In the genomic region with DNA sequence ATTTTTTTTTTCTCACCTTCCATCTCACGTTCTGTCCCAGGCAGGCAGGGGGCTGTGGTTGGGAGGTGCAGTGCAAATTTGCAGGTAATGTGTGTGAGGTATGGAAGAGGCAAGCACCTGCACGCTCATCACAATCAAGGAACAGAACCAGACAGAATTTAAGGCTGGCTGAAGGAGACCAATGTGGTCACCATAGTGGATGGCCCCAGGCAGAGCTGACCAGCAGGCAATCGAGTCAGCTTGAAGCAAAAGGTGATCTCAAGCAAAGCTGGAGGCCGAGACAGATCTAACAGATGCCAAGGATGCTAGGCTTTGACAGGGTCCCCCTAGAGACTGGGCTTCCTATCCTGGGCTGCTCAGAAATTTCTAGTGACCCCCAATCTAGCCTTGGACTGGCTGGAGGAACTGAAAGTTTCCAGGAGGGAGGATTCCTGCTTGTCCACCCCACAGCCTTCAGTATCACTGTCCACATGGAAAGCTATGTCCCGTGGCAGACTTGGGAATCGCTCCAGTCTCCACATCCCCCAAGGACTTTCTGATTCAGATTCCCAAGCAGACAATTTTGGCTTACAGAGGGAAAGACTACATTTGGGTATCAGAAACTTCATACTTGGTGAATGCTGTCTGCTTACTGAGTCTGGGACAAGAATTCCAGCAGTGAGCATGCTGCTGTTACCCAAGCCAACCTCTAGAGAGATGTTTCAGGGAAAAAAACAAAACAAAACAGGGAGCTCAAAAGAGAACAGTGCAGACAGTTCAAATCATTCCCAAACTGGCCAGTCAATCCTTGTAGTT, we compare ENCODE assay signal across 1 cellular context.
A peak's percentile ranks its signal among the peaks of the same experiment; 100 is the strongest.
TF ChIP-seq lines count a peak whose summit lies in the region.

No MANE protein-coding gene starts in this region.

TF ChIP-seq in HepG2, 621 proteins besides CTCF, POLR2A, EP300 and RAD21:
- no peak for TF ChIP-seq ZBTB20 (CRISPR knock-in tag; IDR thresholded peaks at IDR 0.05; ENCODE audit: borderline replicate concordance, low read depth)
- TF ChIP-seq PHF8 (CRISPR knock-in tag; IDR thresholded peaks at IDR 0.05) = no peak
- TF ChIP-seq, protein P1, sequence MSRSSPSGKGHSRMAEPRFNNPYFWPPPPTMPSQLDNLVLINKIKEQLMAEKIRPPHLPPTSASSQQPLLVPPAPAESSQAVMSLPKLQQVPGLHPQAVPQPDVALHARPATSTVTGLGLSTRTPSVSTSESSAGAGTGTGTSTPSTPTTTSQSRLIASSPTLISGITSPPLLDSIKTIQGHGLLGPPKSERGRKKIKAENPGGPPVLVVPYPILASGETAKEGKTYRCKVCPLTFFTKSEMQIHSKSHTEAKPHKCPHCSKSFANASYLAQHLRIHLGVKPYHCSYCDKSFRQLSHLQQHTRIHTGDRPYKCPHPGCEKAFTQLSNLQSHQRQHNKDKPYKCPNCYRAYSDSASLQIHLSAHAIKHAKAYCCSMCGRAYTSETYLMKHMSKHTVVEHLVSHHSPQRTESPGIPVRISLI (CRISPR knock-in tag; IDR thresholded peaks at IDR 0.05; ENCODE audit: borderline replicate concordance) = peak; percentile 50; the same call in 1 of the 2 replicates
- TF ChIP-seq, protein P2, sequence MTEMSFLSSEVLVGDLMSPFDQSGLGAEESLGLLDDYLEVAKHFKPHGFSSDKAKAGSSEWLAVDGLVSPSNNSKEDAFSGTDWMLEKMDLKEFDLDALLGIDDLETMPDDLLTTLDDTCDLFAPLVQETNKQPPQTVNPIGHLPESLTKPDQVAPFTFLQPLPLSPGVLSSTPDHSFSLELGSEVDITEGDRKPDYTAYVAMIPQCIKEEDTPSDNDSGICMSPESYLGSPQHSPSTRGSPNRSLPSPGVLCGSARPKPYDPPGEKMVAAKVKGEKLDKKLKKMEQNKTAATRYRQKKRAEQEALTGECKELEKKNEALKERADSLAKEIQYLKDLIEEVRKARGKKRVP (CRISPR knock-in tag; IDR thresholded peaks at IDR 0.05) = no peak
